In genomic region chr1:1342061-1342562, GRCh38 we compare ENCODE assay signal across 15 cellular contexts. TPM values are rescaled to one million over a fixed set of nuclear protein-coding genes. Genes with fewer than 3 reads are reported as not detected.
A peak's percentile ranks its signal among the peaks of the same experiment; 100 is the strongest.
DNase-seq lines count a peak whose midpoint lies in the region; ATAC-seq lines count a peak whose summit lies in the region.
"Had no signal": no experiment of that assay in that cellular context is flagged by ENCODE, and none has a peak within 500 bp of the region (broad histone marks: within the 10 kb centered on the region; RNA-seq: fewer than 3 reads in every experiment).

No MANE protein-coding gene starts in this region.

- no peaks in the 10 kb centered on the region for H3K36me3 Mint-ChIP-seq in T-helper 17 cell (ENCODE audit: low read depth)

- no peak overlapping the region for H3K27ac Mint-ChIP-seq in stimulated activated naive CD8-positive, alpha-beta T cell treated with anti-CD3 and anti-CD28 coated beads, Interleukin-15, amount 100 ng/mL, for 72 hours
- H3K27ac Mint-ChIP-seq in T-helper 17 cell, result peak overlapping the region; percentile 14
- H3K27ac Mint-ChIP-seq: CD4-positive, alpha-beta T cell had no signal

- ATAC-seq in stimulated activated naive CD8-positive, alpha-beta T cell treated with anti-CD3 and anti-CD28 coated beads, Interleukin-15, amount 100 ng/mL, for 72 hours, result peak; percentile 3
- no peak for ATAC-seq in stimulated activated naive CD8-positive, alpha-beta T cell treated with anti-CD3 and anti-CD28 coated beads, Interleukin-15, Interleukin-2, amounts not matched to agents 100 U/mL and 50 U/mL, for 24 hours
- ATAC-seq in T-helper 17 cell (no peak), GM21528 (IDR thresholded peaks at IDR 0.05; ENCODE audit: low FRiP score, unreplicated experiment) (no peak), HG03025 (IDR thresholded peaks at IDR 0.05; ENCODE audit: low FRiP score, unreplicated experiment) (no peak)
- ATAC-seq: GM12878 had no signal

- H3K9me3 ChIP-seq in T-helper 17 cell (ENCODE audit: control insufficient read depth, low read length, poor library complexity, severe bottlenecking), result no peaks in the 10 kb centered on the region

- no peak overlapping the region for H3K4me3 Mint-ChIP-seq in stimulated activated naive CD8-positive, alpha-beta T cell treated with anti-CD3 and anti-CD28 coated beads, Interleukin-15, amount 100 ng/mL, for 72 hours
- no peak overlapping the region for H3K4me3 Mint-ChIP-seq in T-helper 17 cell
- H3K4me3 Mint-ChIP-seq: CD4-positive, alpha-beta T cell had no signal

- H3K9me3 Mint-ChIP-seq in stimulated activated naive CD8-positive, alpha-beta T cell treated with anti-CD3 and anti-CD28 coated beads, Interleukin-15, amount 100 ng/mL, for 72 hours, result peaks cover 0 to 7% of the 10 kb centered on the region in 2 donors
- H3K9me3 Mint-ChIP-seq: CD4-positive, alpha-beta T cell; IgD-negative memory B cell had no signal

- peaks cover 39% of the 10 kb centered on the region for H3K4me1 Mint-ChIP-seq in stimulated activated naive CD8-positive, alpha-beta T cell treated with anti-CD3 and anti-CD28 coated beads, Interleukin-15, amount 100 ng/mL, for 72 hours
- H3K4me1 Mint-ChIP-seq in T-helper 17 cell, result peaks cover 5% of the 10 kb centered on the region

- no peaks in the 10 kb centered on the region for H3K27me3 Mint-ChIP-seq in stimulated activated naive CD8-positive, alpha-beta T cell treated with anti-CD3 and anti-CD28 coated beads, Interleukin-15, amount 100 ng/mL, for 72 hours
- no peaks in the 10 kb centered on the region for H3K27me3 Mint-ChIP-seq in T-helper 17 cell
- H3K27me3 Mint-ChIP-seq: CD4-positive, alpha-beta T cell; IgD-negative memory B cell had no signal

- DNase-seq in stimulated activated naive CD8-positive, alpha-beta T cell treated with anti-CD3 and anti-CD28 coated beads, Interleukin-15, amount 100 ng/mL, for 72 hours, result no peak
- DNase-seq in stimulated activated naive CD8-positive, alpha-beta T cell treated with anti-CD3 and anti-CD28 coated beads, Interleukin-15, Interleukin-2, amounts not matched to agents 100 U/mL and 50 U/mL, for 24 hours, result no peak
- DNase-seq in T-helper 17 cell (no peak), retina (no peak)
- DNase-seq: 8988T; AML-193; C1 segment of cervical spinal cord; Calu3; CD4-positive, alpha-beta T cell; DMS79; GM23248 had no signal

RNA-seq across cellular contexts. Expression of gene DVL1, which starts 7.1 kb away (rescaled TPM):
- total RNA-seq in T-helper 17 cell, result 10 to 100 TPM; 41.0 to 45.8 TPM

RNA-seq across cellular contexts. Expression of gene TAS1R3, which starts 11.0 kb away (rescaled TPM):
- under 1 TPM; 0.72 to 0.96 TPM for total RNA-seq in T-helper 17 cell

RNA-seq across cellular contexts. Expression of gene MXRA8, which starts 16.2 kb away (rescaled TPM):
- total RNA-seq in T-helper 17 cell, result 1 to 10 TPM in 1 of 2 donors, under 1 TPM in 1; 0.42 to 1.0 TPM
- total RNA-seq: Calu3 had no signal

RNA-seq across cellular contexts. Expression of gene CPTP, which starts 17.5 kb away (rescaled TPM):
- 10 to 100 TPM; 14.3 to 15.7 TPM for total RNA-seq in T-helper 17 cell

RNA-seq across cellular contexts. Expression of gene INTS11, which starts 17.7 kb away (rescaled TPM):
- total RNA-seq in T-helper 17 cell, result 100 to 1,000 TPM; 130 to 132 TPM
